8 cellular contexts compared by ENCODE assay signal in genomic region chr16:1610071-1610840, GRCh38. TPM values are rescaled to one million over a fixed set of nuclear protein-coding genes. Genes with fewer than 3 reads are reported as not detected.
DNase-seq lines count a peak whose midpoint lies in the region; ATAC-seq and TF ChIP-seq lines count a peak whose summit lies in the region.

No MANE protein-coding gene starts in this region.

- H3K79me2 ChIP-seq in MM.1S (ENCODE audit: low read length) (peaks cover 19% of the 10 kb centered on the region), SK-N-SH (ENCODE audit: insufficient read depth) (peaks cover 46% of the 10 kb centered on the region)

- H3K9me2 ChIP-seq in MM.1S (replicated peaks; ENCODE audit: insufficient read depth, low read length), result no peaks in the 10 kb centered on the region
- H3K9me2 ChIP-seq in SK-N-SH, result no peaks in the 10 kb centered on the region

- no peaks in the 10 kb centered on the region for H3K27me3 ChIP-seq in Caco-2 (replicated peaks; ENCODE audit: control insufficient read depth, insufficient read depth, low read length)
- no peaks in the 10 kb centered on the region for H3K27me3 ChIP-seq in MM.1S (replicated peaks; ENCODE audit: insufficient read depth, low read length)
- H3K27me3 ChIP-seq in SK-N-SH (ENCODE audit: insufficient read depth), result no peaks in the 10 kb centered on the region
- H3K27me3 ChIP-seq in gastroesophageal sphincter, result no peaks in the 10 kb centered on the region
- peaks cover 0 to 11% (median 2%) of the 10 kb centered on the region in 3 experiments for H3K27me3 ChIP-seq in neuronal stem cell (ENCODE audit: control insufficient read depth in 3 of 3, insufficient read depth in 3 of 3, low read depth in 1 of 3, low read length in 3 of 3)
- no peaks in the 10 kb centered on the region for H3K27me3 ChIP-seq in stomach smooth muscle (ENCODE audit: control insufficient read depth in 1 of 2, insufficient read depth in 2 of 2, low read length in 2 of 2)

- H3K9me3 Mint-ChIP-seq in Caco-2 (ENCODE audit: unreplicated experiment), result no peaks in the 10 kb centered on the region
- H3K9me3 Mint-ChIP-seq in activated naive CD4-positive, alpha-beta T cell treated with anti-CD3 and anti-CD28 coated beads, Interleukin-2, amount 10 ng/mL, durations not matched to agents 7 days and 5 days, result no peaks in the 10 kb centered on the region

- DNase-seq in Caco-2 (peak; percentile 87 to 95), MM.1S (peak; percentile 96), SK-N-SH (peak; percentile 92), neuronal stem cell (ENCODE audit: low spot score) (peak; percentile 96)
- DNase-seq in activated naive CD4-positive, alpha-beta T cell treated with anti-CD3 and anti-CD28 coated beads, Interleukin-2, amount 10 ng/mL, durations not matched to agents 7 days and 5 days, result peak; percentile 92

- H3K27ac ChIP-seq in MM.1S (ENCODE audit: low read length) (peak overlapping the region; percentile 83; the same call in 1 of the 2 replicates), SK-N-SH (ENCODE audit: low read depth in 2 of 2, low read length in 1 of 2) (peak overlapping the region; percentile 81), gastroesophageal sphincter (peak overlapping the region; percentile 7 to 91 (median 88)), neuronal stem cell (replicated peaks; ENCODE audit: low read length) (peak overlapping the region; percentile 83), stomach smooth muscle (ENCODE audit: low read length) (peak overlapping the region; percentile 66)

- H4K20me1 ChIP-seq in MM.1S (ENCODE audit: insufficient read depth, low read length) (no peaks in the 10 kb centered on the region), SK-N-SH (ENCODE audit: insufficient read depth) (peaks cover 7% of the 10 kb centered on the region; the same call in 1 of the 2 replicates)

- H3K14ac ChIP-seq in neuronal stem cell (ENCODE audit: low read length), result peak overlapping the region; percentile 38

- H3K36me3 ChIP-seq in Caco-2 (ENCODE audit: control insufficient read depth, insufficient read depth, low read length) (peaks cover 2% of the 10 kb centered on the region; the same call in 1 of the 2 replicates), MM.1S (replicated peaks; ENCODE audit: insufficient read depth, low read length) (no peaks in the 10 kb centered on the region), SK-N-SH (replicated peaks in 1 of 2; ENCODE audit: control insufficient read depth in 1 of 2, insufficient read depth in 2 of 2, low read length in 1 of 2) (peaks cover 3 to 17% of the 10 kb centered on the region in 2 experiments), gastroesophageal sphincter (peaks cover 0 to 26% of the 10 kb centered on the region in 2 donors), neuronal stem cell (replicated peaks in 1 of 2; ENCODE audit: control insufficient read depth in 2 of 2, insufficient read depth in 2 of 2, low read length in 2 of 2) (peaks cover 16 to 30% of the 10 kb centered on the region in 2 donors), stomach smooth muscle (ENCODE audit: control insufficient read depth in 2 of 2, insufficient read depth in 2 of 2, low read length in 2 of 2) (peaks cover 9 to 10% of the 10 kb centered on the region in 2 donors)

- ATAC-seq in GM21723 (IDR thresholded peaks at IDR 0.05; ENCODE audit: unreplicated experiment) (peak; percentile 52), gastroesophageal sphincter (peak; percentile 70)

- H3K4me2 ChIP-seq in MM.1S (ENCODE audit: low read depth, low read length) (peak overlapping the region; percentile 79), SK-N-SH (peak overlapping the region; percentile 99), neuronal stem cell (ENCODE audit: insufficient read depth, low read length, poor library complexity, severe bottlenecking) (peak overlapping the region; percentile 68)

- BruUV-seq in Caco-2 (replicated peaks; lab: Mats Ljungman, UMichigan), result no TSS peak

- peaks cover 3% of the 10 kb centered on the region for H3K4me1 Mint-ChIP-seq in Caco-2 (ENCODE audit: low read depth, unreplicated experiment)
- H3K4me1 Mint-ChIP-seq in activated naive CD4-positive, alpha-beta T cell treated with anti-CD3 and anti-CD28 coated beads, Interleukin-2, amount 10 ng/mL, durations not matched to agents 7 days and 5 days, result peaks cover 37% of the 10 kb centered on the region

- peak overlapping the region; percentile 80 for H3K4me3 Mint-ChIP-seq in Caco-2 (ENCODE audit: unreplicated experiment)
- H3K4me3 Mint-ChIP-seq in activated naive CD4-positive, alpha-beta T cell treated with anti-CD3 and anti-CD28 coated beads, Interleukin-2, amount 10 ng/mL, durations not matched to agents 7 days and 5 days, result peak overlapping the region; percentile 84

- H2AK5ac ChIP-seq in neuronal stem cell (ENCODE audit: low read depth, low read length), result peak overlapping the region; percentile 6

- peaks cover 23% of the 10 kb centered on the region for H3K36me3 Mint-ChIP-seq in Caco-2 (ENCODE audit: insufficient read depth, unreplicated experiment)
- peaks cover 6% of the 10 kb centered on the region for H3K36me3 Mint-ChIP-seq in activated naive CD4-positive, alpha-beta T cell treated with anti-CD3 and anti-CD28 coated beads, Interleukin-2, amount 10 ng/mL, durations not matched to agents 7 days and 5 days

- H3F3A ChIP-seq in MM.1S (ENCODE audit: insufficient read depth, low read length), result peaks cover 19% of the 10 kb centered on the region
- H3F3A ChIP-seq in SK-N-SH (replicated peaks; ENCODE audit: insufficient read depth), result peaks cover 21% of the 10 kb centered on the region

- H3K18ac ChIP-seq in neuronal stem cell (ENCODE audit: low read length), result peak overlapping the region; percentile 97

- peak overlapping the region; percentile 68 for H3K4me3 ChIP-seq in Caco-2 (ENCODE audit: low read depth, low read length)
- H3K4me3 ChIP-seq in MM.1S (ENCODE audit: low read length), result peak overlapping the region; percentile 78
- peak overlapping the region; percentile 69 to 88 for H3K4me3 ChIP-seq in SK-N-SH (ENCODE audit: low read depth in 2 of 2, low read length in 1 of 2)
- H3K4me3 ChIP-seq in gastroesophageal sphincter, result peak overlapping the region; percentile 53 to 98
- H3K4me3 ChIP-seq in neuronal stem cell (ENCODE audit: low read length in 2 of 2), result peak overlapping the region; percentile 74 to 80
- H3K4me3 ChIP-seq in stomach smooth muscle (ENCODE audit: low read length in 2 of 2), result peak overlapping the region; percentile 84

- H3K4ac ChIP-seq in neuronal stem cell (ENCODE audit: low read length), result no peak overlapping the region

- TF ChIP-seq RAD21 in SK-N-SH (IDR thresholded peaks at IDR 0.05; ENCODE audit: low read length), result no peak

- H2BK5ac ChIP-seq in neuronal stem cell (ENCODE audit: low read length), result peak overlapping the region; percentile 19

- peaks cover 10% of the 10 kb centered on the region for H3K79me1 ChIP-seq in neuronal stem cell (ENCODE audit: low read depth, low read length)

- H3K27ac Mint-ChIP-seq in Caco-2 (ENCODE audit: unreplicated experiment), result peak overlapping the region; percentile 92
- H3K27ac Mint-ChIP-seq in activated naive CD4-positive, alpha-beta T cell treated with anti-CD3 and anti-CD28 coated beads, Interleukin-2, amount 10 ng/mL, durations not matched to agents 7 days and 5 days, result peak overlapping the region; percentile 99

- no peak overlapping the region for H2BK12ac ChIP-seq in neuronal stem cell (ENCODE audit: low read length)

- H2AFZ ChIP-seq in MM.1S (ENCODE audit: low read length) (peak overlapping the region; percentile 78), SK-N-SH (ENCODE audit: low read depth) (peak overlapping the region; percentile 90), neuronal stem cell (ENCODE audit: low read length) (peak overlapping the region; percentile 94)

- no peak overlapping the region for H2BK15ac ChIP-seq in neuronal stem cell (ENCODE audit: low read length)

- H4K91ac ChIP-seq in neuronal stem cell (ENCODE audit: low read depth, low read length, poor library complexity), result no peak overlapping the region

- H2BK120ac ChIP-seq in neuronal stem cell (ENCODE audit: low read depth, low read length), result no peak overlapping the region

- intact Hi-C loops in Caco-2 (cut with micrococcal nuclease; ENCODE audit: unreplicated experiment), result loop anchor here (5.0 to 10.0 kb wide), 2 partner anchors 65 to 97 kb away; partner anchors contain the start of genes JPT2 and MAPK8IP3

- peak overlapping the region; percentile 73 for H3K9ac ChIP-seq in MM.1S (ENCODE audit: low read length)
- peak overlapping the region; percentile 88 for H3K9ac ChIP-seq in SK-N-SH
- peak overlapping the region; percentile 89 for H3K9ac ChIP-seq in neuronal stem cell (ENCODE audit: low read depth, low read length, poor library complexity)
- peak overlapping the region; percentile 71 to 78 for H3K9ac ChIP-seq in stomach smooth muscle (ENCODE audit: low read length in 2 of 2)

- no peak overlapping the region for H4K8ac ChIP-seq in neuronal stem cell (ENCODE audit: low read depth, low read length)

- H3K23ac ChIP-seq in neuronal stem cell (ENCODE audit: low read depth, low read length, poor library complexity), result peak overlapping the region; percentile 85

- H3K4me1 ChIP-seq in Caco-2, result peaks cover 3% of the 10 kb centered on the region; the same call in 1 of the 2 replicates
- H3K4me1 ChIP-seq in MM.1S (ENCODE audit: low read length), result peaks cover 15% of the 10 kb centered on the region; the same call in 1 of the 2 replicates
- H3K4me1 ChIP-seq in SK-N-SH (ENCODE audit: control insufficient read depth in 1 of 2, insufficient read depth in 2 of 2, low read depth in 1 of 2, low read length in 1 of 2), result peaks cover 6 to 27% of the 10 kb centered on the region in 2 experiments; a peak in 2 of 4 replicates
- peaks cover 0 to 48% (median 26%) of the 10 kb centered on the region in 3 donors for H3K4me1 ChIP-seq in gastroesophageal sphincter
- peaks cover 12 to 14% of the 10 kb centered on the region in 2 donors for H3K4me1 ChIP-seq in neuronal stem cell (ENCODE audit: control insufficient read depth in 2 of 2, insufficient read depth in 1 of 2, low read depth in 1 of 2, low read length in 2 of 2)
- peaks cover 41% of the 10 kb centered on the region for H3K4me1 ChIP-seq in stomach smooth muscle (ENCODE audit: control insufficient read depth, insufficient read depth, low read length)

- no peak for TF ChIP-seq POLR2A in gastroesophageal sphincter (IDR thresholded peaks at IDR 0.05)

- CTCF ChIA-PET in Caco-2 (lab: Charles Lee), result interaction anchor here (0.6 to 1.9 kb wide), 4 partner anchors 67 to 268 kb away, joined by 3 to 8 read pairs (median 6); partner anchors contain the start of gene MAPK8IP3
- CTCF ChIA-PET in SK-N-SH (lab: Yijun Ruan, JAX), result interaction anchor here (1.0 to 1.2 kb wide), 3 partner anchors 96 to 114 kb away, joined by 3 to 6 read pairs (median 4); partner anchors contain the start of gene MAPK8IP3
- CTCF ChIA-PET in activated naive CD4-positive, alpha-beta T cell treated with anti-CD3 and anti-CD28 coated beads, Interleukin-2, amount 10 ng/mL, durations not matched to agents 7 days and 5 days (lab: Charles Lee), result interaction anchor here (1.5 kb wide), 1 partner anchor 96 kb away, joined by 3 read pairs; the partner anchor contains the start of gene MAPK8IP3

- TF ChIP-seq EP300 in SK-N-SH (IDR thresholded peaks at IDR 0.05; ENCODE audit: borderline replicate concordance in 1 of 2, low read depth in 1 of 2, low read length in 1 of 2) (no peak), gastroesophageal sphincter (IDR thresholded peaks at IDR 0.05) (no peak)

- H3K9me3 ChIP-seq in Caco-2 (no peaks in the 10 kb centered on the region), MM.1S (replicated peaks; ENCODE audit: insufficient read depth, low read length) (no peaks in the 10 kb centered on the region), SK-N-SH (no peaks in the 10 kb centered on the region), gastroesophageal sphincter (no peaks in the 10 kb centered on the region), neuronal stem cell (replicated peaks in 1 of 2; ENCODE audit: control insufficient read depth in 2 of 2, insufficient read depth in 1 of 2, low read depth in 1 of 2, low read length in 2 of 2) (peaks cover 0 to 2% of the 10 kb centered on the region in 2 donors), stomach smooth muscle (ENCODE audit: control insufficient read depth in 2 of 2, low read length in 2 of 2) (no peaks in the 10 kb centered on the region)

- no peaks in the 10 kb centered on the region for H3K27me3 Mint-ChIP-seq in Caco-2 (ENCODE audit: insufficient read depth, unreplicated experiment)
- H3K27me3 Mint-ChIP-seq in activated naive CD4-positive, alpha-beta T cell treated with anti-CD3 and anti-CD28 coated beads, Interleukin-2, amount 10 ng/mL, durations not matched to agents 7 days and 5 days, result peaks cover 9% of the 10 kb centered on the region

- WGBS in SK-N-SH (ENCODE audit: low lambda C conversion rate), result 0% methylated on average over 20 of the region's 85 CpGs
- 0% methylated on average over 2 of the region's 85 CpGs; no CpG with 5 or more reads in 1 of the 2 donors for WGBS in gastroesophageal sphincter (ENCODE audit: low coverage in 1 of 2), 2 donors
- WGBS in neuronal stem cell (ENCODE audit: extremely low coverage in 2 of 2, insufficient read length in 2 of 2, insufficient replicate concordance in 1 of 2), 2 donors, result no CpG with 5 or more reads among the region's 85 CpGs

- POLR2A ChIA-PET in Caco-2 (lab: Charles Lee), result interaction anchor here (0.6 to 2.2 kb wide), 2 partner anchors 95 to 202 kb away, joined by 3 to 13 read pairs; partner anchors contain the start of gene MAPK8IP3
- POLR2A ChIA-PET in SK-N-SH (lab: Yijun Ruan, JAX), result interaction anchor here (0.8 to 1.9 kb wide), 3 partner anchors 96 to 625 kb away, joined by 3 to 10 read pairs (median 4); partner anchors contain the start of genes MAPK8IP3 and UQCC4

- no peak for TF ChIP-seq CTCF in Caco-2 (IDR thresholded peaks at IDR 0.05; ENCODE audit: insufficient read depth in 1 of 2, low read depth in 1 of 2, low read length in 1 of 2, severe bottlenecking in 1 of 2, unreplicated experiment in 1 of 2)
- no peak for TF ChIP-seq CTCF in MM.1S (IDR thresholded peaks at IDR 0.05; ENCODE audit: low read length)
- TF ChIP-seq CTCF in SK-N-SH (IDR thresholded peaks at IDR 0.05), result no peak
- peak in 1 of 4 experiments; percentile 22 for TF ChIP-seq CTCF in gastroesophageal sphincter (IDR thresholded peaks at IDR 0.05)

RNA-seq across cellular contexts. Expression of gene IFT140, which starts 1.6 kb away (rescaled TPM):
- total RNA-seq in Caco-2 (2022) (16.0 and 16.2 TPM in 2 replicates), gastroesophageal sphincter (10 to 100 TPM; 18.6 to 36.3 (median 27.2) TPM)
- polyA plus RNA-seq in SK-N-SH (2012; rRNA removed), result 13.5 and 19.3 TPM in 2 replicates
- 6.3 and 10.2 TPM in 2 replicates for polyA plus RNA-seq in SK-N-SH (2012; cell fraction: cytosol; rRNA removed)
- 49.5 and 52.7 TPM in 2 replicates for polyA plus RNA-seq in SK-N-SH (2012; cell fraction: nucleus; rRNA removed)
- 29.1 TPM for polyA plus RNA-seq in neuronal stem cell (2013, experiment 1 of 2)
- polyA plus RNA-seq in neuronal stem cell (2013, experiment 2 of 2), result 29.5 TPM

RNA-seq across cellular contexts. Expression of gene CRAMP1, which starts 1.9 kb away (rescaled TPM):
- total RNA-seq in Caco-2 (2022), result 24.7 and 27.3 TPM in 2 replicates
- 7.6 and 9.5 TPM in 2 replicates for polyA plus RNA-seq in SK-N-SH (2012; rRNA removed)
- polyA plus RNA-seq in SK-N-SH (2012; cell fraction: cytosol; rRNA removed), result 4.7 and 6.0 TPM in 2 replicates
- 27.1 and 29.5 TPM in 2 replicates for polyA plus RNA-seq in SK-N-SH (2012; cell fraction: nucleus; rRNA removed)
- total RNA-seq in gastroesophageal sphincter, result 10 to 100 TPM in 2 of 4 donors, 1 to 10 TPM in 2; 9.0 to 15.1 (median 11.3) TPM
- 11.9 TPM for polyA plus RNA-seq in neuronal stem cell (2013, experiment 1 of 2)
- polyA plus RNA-seq in neuronal stem cell (2013, experiment 2 of 2), result 12.3 TPM

Comparison
In these comparisons a context has a peak if more than half of its experiments do, and no peak if none do; other contexts are left out.
1. Peak in every context shown above with its lines: DNase-seq, ATAC-seq, H3K4me3 ChIP-seq and H3K27ac ChIP-seq.